11 cellular contexts compared by ENCODE assay signal in the genomic region with DNA sequence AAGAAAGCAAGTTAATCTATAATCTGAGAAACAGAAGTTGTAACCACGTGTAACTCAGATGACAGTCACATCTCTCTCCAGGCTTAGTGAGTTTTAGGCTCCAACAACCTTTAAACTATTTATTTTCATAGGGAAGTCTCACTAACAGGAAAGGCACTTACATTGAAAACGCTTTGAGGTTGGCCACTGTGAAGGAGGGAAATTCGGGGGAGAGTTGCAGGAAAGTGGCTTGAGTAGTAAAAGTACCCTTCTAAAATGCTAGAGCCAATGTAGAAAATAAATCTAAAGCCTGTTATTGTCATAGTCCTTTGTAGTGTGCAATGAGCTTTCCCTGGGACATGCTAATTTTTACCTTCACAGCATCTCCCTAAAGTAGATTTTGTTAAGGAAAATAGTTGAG. TPM values are rescaled to one million over a fixed set of nuclear protein-coding genes. Genes with fewer than 3 reads are reported as not detected.
DNase-seq lines count a peak whose midpoint lies in the region; ATAC-seq and TF ChIP-seq lines count a peak whose summit lies in the region.
"Had no signal": no experiment of that assay in that cellular context is flagged by ENCODE, and none has a peak within 500 bp of the region (broad histone marks: within the 10 kb centered on the region; RNA-seq: fewer than 3 reads in every experiment).

No MANE protein-coding gene starts in this region.

- CTCF ChIA-PET in OCI-LY7 (lab: Charles Lee; ENCODE audit: unreplicated experiment): no interaction called here

- no peaks in the 10 kb centered on the region for H3K9me2 ChIP-seq in OCI-LY7 (ENCODE audit: insufficient read depth, low read length)

- H3K79me2 ChIP-seq in OCI-LY7 (ENCODE audit: insufficient read depth, low read depth, low read length): peaks cover 33% of the 10 kb centered on the region

- H3K27ac ChIP-seq in OCI-LY7 (ENCODE audit: low read depth, low read length, poor library complexity, severe bottlenecking): no peak overlapping the region
- no peak overlapping the region for H3K27ac ChIP-seq in endodermal cell (ENCODE audit: low read depth, low read length)
- H3K27ac ChIP-seq in psoas muscle: no peak overlapping the region
- H3K27ac ChIP-seq: testis had no signal

- H3K36me3 ChIP-seq in OCI-LY7 (ENCODE audit: insufficient read depth, low read length): peaks cover 19% of the 10 kb centered on the region
- H3K36me3 ChIP-seq in endodermal cell (ENCODE audit: control insufficient read depth, insufficient read depth, low read length): peaks cover 19% of the 10 kb centered on the region
- H3K36me3 ChIP-seq in psoas muscle (ENCODE audit: insufficient read depth in 1 of 2, low read depth in 1 of 2): peaks cover 0 to 20% of the 10 kb centered on the region in 2 donors

- peaks cover 24% of the 10 kb centered on the region for H3K4me1 Mint-ChIP-seq in T-helper 1 cell treated with Interleukin-12 subunit alpha and Interleukin-12 subunit beta and Interleukin-4 antibody, amounts not matched to agents 30 μg/mL and 1 μg/mL, for 36 hours (ENCODE audit: low read depth)
- peaks cover 23% of the 10 kb centered on the region for H3K4me1 Mint-ChIP-seq in endodermal cell

- H3K27me3 ChIP-seq in endodermal cell (ENCODE audit: control insufficient read depth, insufficient read depth, low read length, poor library complexity, severe bottlenecking) (no peaks in the 10 kb centered on the region), psoas muscle (ENCODE audit: insufficient read depth in 3 of 3, low read length in 2 of 3) (no peaks in the 10 kb centered on the region)
- H3K27me3 ChIP-seq: testis had no signal

- H2AFZ ChIP-seq in OCI-LY7 (ENCODE audit: low read length): peak overlapping the region; percentile 97; the same call in 1 of the 2 replicates

- H3K36me3 Mint-ChIP-seq in T-helper 1 cell treated with Interleukin-12 subunit alpha and Interleukin-12 subunit beta and Interleukin-4 antibody, amounts not matched to agents 30 μg/mL and 1 μg/mL, for 36 hours (ENCODE audit: low read depth): peaks cover 13% of the 10 kb centered on the region
- H3K36me3 Mint-ChIP-seq in endodermal cell (ENCODE audit: low read depth): peaks cover 31% of the 10 kb centered on the region

- H4K20me1 ChIP-seq in OCI-LY7 (ENCODE audit: insufficient read depth, low read length): no peaks in the 10 kb centered on the region; the same call in 1 of the 2 replicates

- POLR2A ChIA-PET in OCI-LY7 (lab: Charles Lee): interaction anchor here (0.6 to 1.3 kb wide), 3 partner anchors 11 to 130 kb away, joined by 3 to 4 read pairs (median 3); no protein-coding TSS in a partner anchor

- H3K9me3 Mint-ChIP-seq in T-helper 1 cell treated with Interleukin-12 subunit alpha and Interleukin-12 subunit beta and Interleukin-4 antibody, amounts not matched to agents 30 μg/mL and 1 μg/mL, for 36 hours: peaks cover 15% of the 10 kb centered on the region
- peaks cover 22% of the 10 kb centered on the region for H3K9me3 Mint-ChIP-seq in endodermal cell

- H3K9ac ChIP-seq in endodermal cell (ENCODE audit: extremely low read depth, low read length, poor library complexity, severe bottlenecking): peak overlapping the region; percentile 47

- H3K9me3 ChIP-seq in OCI-LY7 (ENCODE audit: low read length) (no peaks in the 10 kb centered on the region), endodermal cell (ENCODE audit: control insufficient read depth, low read length) (no peaks in the 10 kb centered on the region), psoas muscle (no peaks in the 10 kb centered on the region)
- H3K9me3 ChIP-seq: testis had no signal

- H3K4me2 ChIP-seq in OCI-LY7 (ENCODE audit: low read length): peak overlapping the region; percentile 83

- in situ Hi-C loops in G401 (cut with HindIII; ENCODE audit: low sequenced_read_pairs): no loop called here

- H3K27me3 Mint-ChIP-seq in T-helper 1 cell treated with Interleukin-12 subunit alpha and Interleukin-12 subunit beta and Interleukin-4 antibody, amounts not matched to agents 30 μg/mL and 1 μg/mL, for 36 hours (ENCODE audit: low read depth): peaks cover 7% of the 10 kb centered on the region
- peaks cover 8% of the 10 kb centered on the region for H3K27me3 Mint-ChIP-seq in endodermal cell (ENCODE audit: insufficient read depth)

- WGBS in endodermal cell (ENCODE audit: insufficient coverage in 1 of 2, insufficient read length in 1 of 2), 2 experiments: 58 to 100% methylated on average over 2 to 3 of the region's 3 CpGs
- 54 to 58% (median 54%) methylated on average over 3 of the region's 3 CpGs for WGBS in psoas muscle, 3 donors

- H3K27ac Mint-ChIP-seq in T-helper 1 cell treated with Interleukin-12 subunit alpha and Interleukin-12 subunit beta and Interleukin-4 antibody, amounts not matched to agents 30 μg/mL and 1 μg/mL, for 36 hours: no peak overlapping the region
- H3K27ac Mint-ChIP-seq in endodermal cell: no peak overlapping the region

- intact Hi-C loops in OCI-LY7 (cut with micrococcal nuclease; ENCODE audit: unreplicated experiment): loop anchor here (2.0 to 10.0 kb wide), 2 partner anchors 359 to 453 kb away; partner anchors contain the start of gene COMMD8
- intact Hi-C loops in psoas muscle (cut with DNase I): loop anchor here in 1 of 2 donors (10.0 kb wide), 1 partner anchor 359 kb away; no protein-coding TSS in a partner anchor

- H3K4me1 ChIP-seq in OCI-LY7 (ENCODE audit: insufficient read depth, low read length, poor library complexity, severe bottlenecking): peaks cover 33% of the 10 kb centered on the region
- H3K4me1 ChIP-seq in endodermal cell (ENCODE audit: control insufficient read depth, insufficient read depth, low read length): peaks cover 3% of the 10 kb centered on the region
- H3K4me1 ChIP-seq in psoas muscle: peaks cover 4% of the 10 kb centered on the region

- TF ChIP-seq CTCF in OCI-LY7 (conservative IDR thresholded peaks at IDR 0.05; ENCODE audit: low read length): no peak
- TF ChIP-seq CTCF in endodermal cell (conservative IDR thresholded peaks at IDR 0.05): no peak
- TF ChIP-seq CTCF in psoas muscle (IDR thresholded peaks at IDR 0.05): no peak

- peak overlapping the region; percentile 92 for H3K4me3 Mint-ChIP-seq in T-helper 1 cell treated with Interleukin-12 subunit alpha and Interleukin-12 subunit beta and Interleukin-4 antibody, amounts not matched to agents 30 μg/mL and 1 μg/mL, for 36 hours
- peak overlapping the region; percentile 99 for H3K4me3 Mint-ChIP-seq in endodermal cell

- no peak for ATAC-seq in psoas muscle
- ATAC-seq in GM19455 (IDR thresholded peaks at IDR 0.05; ENCODE audit: unreplicated experiment): no peak

- no TSS peak for BruUV-seq in OCI-LY7 (replicated peaks; lab: Mats Ljungman, UMichigan)

- H3K4me3 ChIP-seq in OCI-LY7 (ENCODE audit: low read depth, low read length, poor library complexity, severe bottlenecking) (peak overlapping the region; percentile 67), endodermal cell (ENCODE audit: low read length) (peak overlapping the region; percentile 100), psoas muscle (peak overlapping the region; percentile 85)

- DNase-seq in T-helper 1 cell: no peak
- no peak for DNase-seq in OCI-LY7 (ENCODE audit: low spot score)
- DNase-seq in endodermal cell: no peak
- no peak for DNase-seq in psoas muscle
- no peak for DNase-seq in glomerular visceral epithelial cell (ENCODE audit: extremely low spot score)
- DNase-seq in G401 (ENCODE audit: low spot score): no peak
- DNase-seq: foreskin fibroblast, NCI-H82, testis had no signal

RNA-seq across cellular contexts. Expression of gene NFXL1, which starts 1.0 kb away (rescaled TPM):
- 17.7 and 17.9 TPM in 2 replicates for total RNA-seq in OCI-LY7 (2014; rRNA removed; shearing (Covaris generic))
- total RNA-seq in OCI-LY7 (2022) (26.4 and 28.4 TPM in 2 replicates), endodermal cell (10 to 100 TPM; 33.0 to 33.7 TPM), psoas muscle (1 to 10 TPM; 4.4 to 6.0 (median 5.4) TPM)
- polyA plus RNA-seq in endodermal cell (2013, experiment 1 of 2): 18.8 TPM
- 17.5 TPM for polyA plus RNA-seq in endodermal cell (2013, experiment 2 of 2)
- 1 to 10 TPM; 3.1 to 4.9 (median 3.2) TPM for polyA plus RNA-seq in psoas muscle
- 4.1 and 5.5 TPM in 2 replicates for total RNA-seq in G401 (2014; rRNA removed; shearing (Covaris generic))
